ENCODE assay signal across 1 cellular context in the genomic region with DNA sequence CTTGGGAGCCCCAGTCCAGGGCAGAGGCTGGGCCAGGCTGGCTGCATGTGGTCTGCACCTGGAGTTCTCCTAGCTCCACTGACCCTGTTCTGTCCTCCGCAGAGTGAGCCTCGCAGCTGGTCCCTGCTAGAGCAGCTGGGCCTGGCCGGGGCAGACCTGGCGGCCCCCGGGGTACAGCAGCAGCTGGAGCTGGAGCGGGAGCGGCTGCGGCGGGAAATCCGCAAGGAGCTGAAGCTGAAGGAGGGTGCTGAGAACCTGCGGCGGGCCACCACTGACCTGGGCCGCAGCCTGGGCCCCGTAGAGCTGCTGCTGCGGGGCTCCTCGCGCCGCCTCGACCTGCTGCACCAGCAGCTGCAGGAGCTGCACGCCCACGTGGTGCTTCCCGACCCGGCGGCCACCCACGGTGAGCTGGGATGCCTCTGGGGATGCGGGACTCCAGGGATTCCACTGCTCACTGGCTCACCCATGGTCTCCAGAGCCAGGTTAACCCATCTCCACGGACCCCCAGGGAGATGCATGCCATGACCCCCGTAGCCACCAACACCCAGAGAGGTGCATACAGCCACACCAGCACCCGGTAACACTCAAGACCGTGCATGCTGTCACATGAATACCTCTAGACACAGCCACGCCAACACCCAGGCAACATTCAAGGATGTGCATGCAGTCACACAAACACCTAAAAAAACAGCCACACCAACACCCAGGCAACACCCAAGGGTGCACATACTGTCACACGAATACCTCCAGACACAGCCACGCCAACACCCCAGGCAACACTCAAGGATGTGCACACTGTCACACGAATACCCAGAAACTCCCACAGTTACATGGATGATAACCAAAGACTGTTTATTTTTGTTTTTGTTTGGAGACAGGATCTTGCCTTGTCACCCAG.
TF ChIP-seq lines count a peak whose summit lies in the region.

No MANE protein-coding gene starts in this region.

TF ChIP-seq in GM12878, 131 proteins besides CTCF, POLR2A, EP300 and RAD21:
- TF ChIP-seq CREB1 (IDR thresholded peaks at IDR 0.05; ENCODE audit: low read depth) (no peak), YBX1 (IDR thresholded peaks at IDR 0.05) (no peak), EZH2 (IDR thresholded peaks at IDR 0.05; ENCODE audit: borderline replicate concordance, control insufficient read depth, low read depth, low read length) (no peak), TARDBP (IDR thresholded peaks at IDR 0.05; ENCODE audit: borderline replicate concordance) (no peak), KAT2A (conservative IDR thresholded peaks at IDR 0.05; ENCODE audit: control insufficient read depth, low read depth, low read length) (no peak), FOXK2 (IDR thresholded peaks at IDR 0.05) (no peak), CREM (IDR thresholded peaks at IDR 0.05; ENCODE audit: low read depth) (no peak), RFX5 (IDR thresholded peaks at IDR 0.05; ENCODE audit: low read depth, low read length) (no peak), CBX5 (IDR thresholded peaks at IDR 0.05; ENCODE audit: low read depth) (no peak), RUNX3 (IDR thresholded peaks at IDR 0.05; ENCODE audit: low read length) (no peak), NBN (IDR thresholded peaks at IDR 0.05) (no peak), BCL11A (IDR thresholded peaks at IDR 0.05; ENCODE audit: low read depth, low read length) (no peak)
- TF ChIP-seq, protein P1, sequence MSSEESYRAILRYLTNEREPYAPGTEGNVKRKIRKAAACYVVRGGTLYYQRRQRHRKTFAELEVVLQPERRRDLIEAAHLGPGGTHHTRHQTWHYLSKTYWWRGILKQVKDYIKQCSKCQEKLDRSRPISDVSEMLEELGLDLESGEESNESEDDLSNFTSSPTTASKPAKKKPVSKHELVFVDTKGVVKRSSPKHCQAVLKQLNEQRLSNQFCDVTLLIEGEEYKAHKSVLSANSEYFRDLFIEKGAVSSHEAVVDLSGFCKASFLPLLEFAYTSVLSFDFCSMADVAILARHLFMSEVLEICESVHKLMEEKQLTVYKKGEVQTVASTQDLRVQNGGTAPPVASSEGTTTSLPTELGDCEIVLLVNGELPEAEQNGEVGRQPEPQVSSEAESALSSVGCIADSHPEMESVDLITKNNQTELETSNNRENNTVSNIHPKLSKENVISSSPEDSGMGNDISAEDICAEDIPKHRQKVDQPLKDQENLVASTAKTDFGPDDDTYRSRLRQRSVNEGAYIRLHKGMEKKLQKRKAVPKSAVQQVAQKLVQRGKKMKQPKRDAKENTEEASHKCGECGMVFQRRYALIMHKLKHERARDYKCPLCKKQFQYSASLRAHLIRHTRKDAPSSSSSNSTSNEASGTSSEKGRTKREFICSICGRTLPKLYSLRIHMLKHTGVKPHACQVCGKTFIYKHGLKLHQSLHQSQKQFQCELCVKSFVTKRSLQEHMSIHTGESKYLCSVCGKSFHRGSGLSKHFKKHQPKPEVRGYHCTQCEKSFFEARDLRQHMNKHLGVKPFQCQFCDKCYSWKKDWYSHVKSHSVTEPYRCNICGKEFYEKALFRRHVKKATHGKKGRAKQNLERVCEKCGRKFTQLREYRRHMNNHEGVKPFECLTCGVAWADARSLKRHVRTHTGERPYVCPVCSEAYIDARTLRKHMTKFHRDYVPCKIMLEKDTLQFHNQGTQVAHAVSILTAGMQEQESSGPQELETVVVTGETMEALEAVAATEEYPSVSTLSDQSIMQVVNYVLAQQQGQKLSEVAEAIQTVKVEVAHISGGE (CRISPR knock-in tag; IDR thresholded peaks at IDR 0.05): no peak
- TF ChIP-seq, protein P2, sequence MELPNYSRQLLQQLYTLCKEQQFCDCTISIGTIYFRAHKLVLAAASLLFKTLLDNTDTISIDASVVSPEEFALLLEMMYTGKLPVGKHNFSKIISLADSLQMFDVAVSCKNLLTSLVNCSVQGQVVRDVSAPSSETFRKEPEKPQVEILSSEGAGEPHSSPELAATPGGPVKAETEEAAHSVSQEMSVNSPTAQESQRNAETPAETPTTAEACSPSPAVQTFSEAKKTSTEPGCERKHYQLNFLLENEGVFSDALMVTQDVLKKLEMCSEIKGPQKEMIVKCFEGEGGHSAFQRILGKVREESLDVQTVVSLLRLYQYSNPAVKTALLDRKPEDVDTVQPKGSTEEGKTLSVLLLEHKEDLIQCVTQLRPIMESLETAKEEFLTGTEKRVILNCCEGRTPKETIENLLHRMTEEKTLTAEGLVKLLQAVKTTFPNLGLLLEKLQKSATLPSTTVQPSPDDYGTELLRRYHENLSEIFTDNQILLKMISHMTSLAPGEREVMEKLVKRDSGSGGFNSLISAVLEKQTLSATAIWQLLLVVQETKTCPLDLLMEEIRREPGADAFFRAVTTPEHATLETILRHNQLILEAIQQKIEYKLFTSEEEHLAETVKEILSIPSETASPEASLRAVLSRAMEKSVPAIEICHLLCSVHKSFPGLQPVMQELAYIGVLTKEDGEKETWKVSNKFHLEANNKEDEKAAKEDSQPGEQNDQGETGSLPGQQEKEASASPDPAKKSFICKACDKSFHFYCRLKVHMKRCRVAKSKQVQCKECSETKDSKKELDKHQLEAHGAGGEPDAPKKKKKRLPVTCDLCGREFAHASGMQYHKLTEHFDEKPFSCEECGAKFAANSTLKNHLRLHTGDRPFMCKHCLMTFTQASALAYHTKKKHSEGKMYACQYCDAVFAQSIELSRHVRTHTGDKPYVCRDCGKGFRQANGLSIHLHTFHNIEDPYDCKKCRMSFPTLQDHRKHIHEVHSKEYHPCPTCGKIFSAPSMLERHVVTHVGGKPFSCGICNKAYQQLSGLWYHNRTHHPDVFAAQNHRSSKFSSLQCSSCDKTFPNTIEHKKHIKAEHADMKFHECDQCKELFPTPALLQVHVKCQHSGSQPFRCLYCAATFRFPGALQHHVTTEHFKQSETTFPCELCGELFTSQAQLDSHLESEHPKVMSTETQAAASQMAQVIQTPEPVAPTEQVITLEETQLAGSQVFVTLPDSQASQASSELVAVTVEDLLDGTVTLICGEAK (IDR thresholded peaks at IDR 0.05; ENCODE audit: borderline replicate concordance): no peak
